13 cellular contexts compared by ENCODE assay signal in genomic region chr16:51453296-51453695, GRCh38.
DNase-seq lines count a peak whose midpoint lies in the region; ATAC-seq, FAIRE-seq and TF ChIP-seq lines count a peak whose summit lies in the region.
"Had no signal": no experiment of that assay in that cellular context is flagged by ENCODE, and none has a peak within 500 bp of the region (broad histone marks: within the 10 kb centered on the region; RNA-seq: fewer than 3 reads in every experiment).

No MANE protein-coding gene starts in this region.

- H3K9ac ChIP-seq in neuronal stem cell (ENCODE audit: low read depth, low read length, poor library complexity), result no peak overlapping the region

- peaks cover 0 to 8% (median 0%) of the 10 kb centered on the region in 5 experiments for H3K9me3 Mint-ChIP-seq in brain

- peak overlapping the region; percentile 34 for H2AFZ ChIP-seq in neuronal stem cell (ENCODE audit: low read length)

- DNase-seq in HAP-1 (ENCODE audit: low spot score in 2 of 2) (peak; percentile 50 to 52), neuronal stem cell (ENCODE audit: low spot score) (no peak), vagina (ENCODE audit: extremely low spot score in 2 of 2) (no peak), erythroblast (lab: John Stamatoyannopoulos, UW) (no peak), H54 (ENCODE audit: insufficient read length, low spot score) (no peak)
- DNase-seq: Caco-2; CD8-positive, alpha-beta memory T cell; GF-D8; H7; IMR-90 had no signal

- intact Hi-C loops in vagina (cut with DNase I), result no loop called here

- H4K8ac ChIP-seq in neuronal stem cell (ENCODE audit: low read depth, low read length), result no peak overlapping the region

- H3K27me3 ChIP-seq in HAP-1 (ENCODE audit: low read depth), result no peaks in the 10 kb centered on the region
- H3K27me3 ChIP-seq in neuronal stem cell (ENCODE audit: control insufficient read depth in 3 of 3, insufficient read depth in 3 of 3, low read depth in 1 of 3, low read length in 3 of 3), result no peaks in the 10 kb centered on the region
- no peaks in the 10 kb centered on the region for H3K27me3 ChIP-seq in vagina

- H3K36me3 ChIP-seq in HAP-1 (replicated peaks) (no peaks in the 10 kb centered on the region), neuronal stem cell (replicated peaks in 1 of 2; ENCODE audit: control insufficient read depth in 2 of 2, insufficient read depth in 2 of 2, low read length in 2 of 2) (no peaks in the 10 kb centered on the region), vagina (no peaks in the 10 kb centered on the region)

- no peak overlapping the region for H3K4me3 ChIP-seq in HAP-1
- H3K4me3 ChIP-seq in neuronal stem cell (ENCODE audit: low read length in 2 of 2), result no peak overlapping the region
- H3K4me3 ChIP-seq in vagina, result no peak overlapping the region

- H2AK5ac ChIP-seq in neuronal stem cell (ENCODE audit: low read depth, low read length), result no peak overlapping the region

- no peak overlapping the region for H3K23ac ChIP-seq in neuronal stem cell (ENCODE audit: low read depth, low read length, poor library complexity)

- H3K4me2 ChIP-seq in neuronal stem cell (ENCODE audit: insufficient read depth, low read length, poor library complexity, severe bottlenecking), result no peak overlapping the region

- ATAC-seq in HG02885 (IDR thresholded peaks at IDR 0.05; ENCODE audit: poor library complexity, unreplicated experiment), result no peak

- H3K79me1 ChIP-seq in neuronal stem cell (ENCODE audit: low read depth, low read length), result no peaks in the 10 kb centered on the region

- in situ Hi-C loops in HAP-1 (cut with MboI; ENCODE audit: low sequenced_read_pairs), result no loop called here

- peak overlapping the region; percentile 57 to 89 (median 85) for H3K27ac Mint-ChIP-seq in brain

- no peak overlapping the region for H2BK15ac ChIP-seq in neuronal stem cell (ENCODE audit: low read length)

- WGBS in neuronal stem cell (ENCODE audit: extremely low coverage in 2 of 2, insufficient read length in 2 of 2, insufficient replicate concordance in 1 of 2), 2 donors, result no CpG with 5 or more reads among the region's 1 CpG

- no peaks in the 10 kb centered on the region for H3K36me3 Mint-ChIP-seq in brain
- H3K36me3 Mint-ChIP-seq: CD8-positive, alpha-beta memory T cell had no signal

- peaks cover 64% of the 10 kb centered on the region for H3K4me1 Mint-ChIP-seq in brain
- H3K4me1 Mint-ChIP-seq: CD8-positive, alpha-beta memory T cell had no signal

- H3K9me3 ChIP-seq in HAP-1 (no peaks in the 10 kb centered on the region), neuronal stem cell (replicated peaks in 1 of 2; ENCODE audit: control insufficient read depth in 2 of 2, insufficient read depth in 1 of 2, low read depth in 1 of 2, low read length in 2 of 2) (no peaks in the 10 kb centered on the region), vagina (no peaks in the 10 kb centered on the region)
- H3K9me3 ChIP-seq: Caco-2 had no signal

- H3K27ac ChIP-seq in neuronal stem cell (replicated peaks; ENCODE audit: low read length) (no peak overlapping the region), vagina (peak overlapping the region; percentile 62)

- no peak overlapping the region for H3K4ac ChIP-seq in neuronal stem cell (ENCODE audit: low read length)

- H3K14ac ChIP-seq in neuronal stem cell (ENCODE audit: low read length), result no peak overlapping the region

- H4K91ac ChIP-seq in neuronal stem cell (ENCODE audit: low read depth, low read length, poor library complexity), result no peak overlapping the region

- no peak overlapping the region for H2BK12ac ChIP-seq in neuronal stem cell (ENCODE audit: low read length)

- no peak for TF ChIP-seq POLR2A in vagina (IDR thresholded peaks at IDR 0.05)
- TF ChIP-seq POLR2A in erythroblast (IDR thresholded peaks at IDR 0.05; ENCODE audit: low read length), result no peak
- no peak for TF ChIP-seq POLR2A in H54 (IDR thresholded peaks at IDR 0.05; ENCODE audit: low read depth, low read length)

- H3K4me1 ChIP-seq in HAP-1 (0 out of 2 replicates have a peak, but pooled peaks cover 5% of the 10 kb centered on the region), neuronal stem cell (ENCODE audit: control insufficient read depth in 2 of 2, insufficient read depth in 1 of 2, low read depth in 1 of 2, low read length in 2 of 2) (peaks cover 20 to 24% of the 10 kb centered on the region in 2 donors), vagina (peaks cover 27% of the 10 kb centered on the region)
- H3K4me1 ChIP-seq: Caco-2 had no signal

- H3K4me3 Mint-ChIP-seq in brain, result no peak overlapping the region
- H3K4me3 Mint-ChIP-seq: CD8-positive, alpha-beta memory T cell had no signal

- TF ChIP-seq CTCF in brain (conservative IDR thresholded peaks at IDR 0.05) (no peak), vagina (IDR thresholded peaks at IDR 0.05) (no peak)

- H2BK120ac ChIP-seq in neuronal stem cell (ENCODE audit: low read depth, low read length), result no peak overlapping the region

- H2BK5ac ChIP-seq in neuronal stem cell (ENCODE audit: low read length), result no peak overlapping the region

- FAIRE-seq in H54 (lab: Jason Lieb, UNC), result no peak
- FAIRE-seq: A204.1 had no signal

- H3K27me3 Mint-ChIP-seq in brain, result peaks cover 2% of the 10 kb centered on the region
- H3K27me3 Mint-ChIP-seq: CD8-positive, alpha-beta memory T cell had no signal

- H3K18ac ChIP-seq in neuronal stem cell (ENCODE audit: low read length), result no peak overlapping the region

Comparison
In these comparisons a context has a peak if more than half of its experiments do, and no peak if none do; other contexts are left out.
1. DNase-seq: peak in HAP-1 (2 of 2); none in neuronal stem cell (single experiment), vagina (0 of 2), erythroblast (0 of 2) and H54 (single experiment).